Comparison of ENCODE assay signal across 19 cellular contexts in genomic region chr2:46923011-46923669, GRCh38. TPM values are rescaled to one million over a fixed set of nuclear protein-coding genes. Genes with fewer than 3 reads are reported as not detected.
DNase-seq lines count a peak whose midpoint lies in the region; ATAC-seq and TF ChIP-seq lines count a peak whose summit lies in the region.
"Had no signal": no experiment of that assay in that cellular context is flagged by ENCODE, and none has a peak within 500 bp of the region (broad histone marks: within the 10 kb centered on the region; RNA-seq: fewer than 3 reads in every experiment).

No MANE protein-coding gene starts in this region.

- no peak overlapping the region for H3K4me3 Mint-ChIP-seq in activated CD8-positive, alpha-beta T cell treated with anti-CD3 and anti-CD28 coated beads for 36 hours
- H3K4me3 Mint-ChIP-seq in activated CD8-positive, alpha-beta T cell treated with anti-CD3 and anti-CD28 coated beads, Interleukin-2, amount 10 ng/mL, durations not matched to agents 7 days and 5 days = no peak overlapping the region
- H3K4me3 Mint-ChIP-seq: CD4-positive, alpha-beta memory T cell; stimulated activated effector memory CD8-positive, alpha-beta T cell treated with anti-CD3 and anti-CD28 coated beads, Interleukin-12 subunit alpha, Interleukin-12 subunit beta, amount 100 ng/mL, for 72 hours had no signal

- H3K4me1 ChIP-seq in aorta (ENCODE audit: control insufficient read depth in 1 of 2, insufficient read depth in 2 of 2, low read length in 2 of 2) = peaks cover 0 to 4% of the 10 kb centered on the region in 2 donors
- H3K4me1 ChIP-seq: left lung had no signal

- H3K27ac Mint-ChIP-seq in activated CD8-positive, alpha-beta T cell treated with anti-CD3 and anti-CD28 coated beads for 36 hours = no peak overlapping the region
- no peak overlapping the region for H3K27ac Mint-ChIP-seq in activated CD8-positive, alpha-beta T cell treated with anti-CD3 and anti-CD28 coated beads, Interleukin-2, amount 10 ng/mL, durations not matched to agents 7 days and 5 days
- H3K27ac Mint-ChIP-seq: stimulated activated effector memory CD8-positive, alpha-beta T cell treated with anti-CD3 and anti-CD28 coated beads, Interleukin-12 subunit alpha, Interleukin-12 subunit beta, amount 100 ng/mL, for 72 hours had no signal

- H3K36me3 ChIP-seq in MG63 (peaks cover 4% of the 10 kb centered on the region; the same call in 1 of the 2 replicates), aorta (ENCODE audit: control insufficient read depth in 1 of 2, insufficient read depth in 2 of 2, low read length in 1 of 2) (no peaks in the 10 kb centered on the region)
- H3K36me3 ChIP-seq: left lung, transverse colon, WERI-Rb-1 had no signal

- peaks cover 15% of the 10 kb centered on the region for H3K36me3 Mint-ChIP-seq in activated CD8-positive, alpha-beta T cell treated with anti-CD3 and anti-CD28 coated beads for 36 hours (ENCODE audit: low read depth)
- H3K36me3 Mint-ChIP-seq in activated CD8-positive, alpha-beta T cell treated with anti-CD3 and anti-CD28 coated beads, Interleukin-2, amount 10 ng/mL, durations not matched to agents 7 days and 5 days (ENCODE audit: low read depth) = peaks cover 25% of the 10 kb centered on the region
- H3K36me3 Mint-ChIP-seq: stimulated activated effector memory CD8-positive, alpha-beta T cell treated with anti-CD3 and anti-CD28 coated beads, Interleukin-12 subunit alpha, Interleukin-12 subunit beta, amount 100 ng/mL, for 72 hours had no signal

- no peak for TF ChIP-seq CTCF in activated CD8-positive, alpha-beta T cell treated with anti-CD3 and anti-CD28 coated beads for 36 hours (IDR thresholded peaks at IDR 0.05)

- H3K27ac ChIP-seq in epithelial cell of prostate (peak overlapping the region; percentile 57), aorta (ENCODE audit: low read depth in 1 of 2, low read length in 2 of 2) (no peak overlapping the region)
- H3K27ac ChIP-seq: left lung, transverse colon, WERI-Rb-1 had no signal

- intact Hi-C loops in activated CD8-positive, alpha-beta T cell treated with anti-CD3 and anti-CD28 coated beads for 36 hours (cut with micrococcal nuclease) = no loop called here
- intact Hi-C loops in aorta (cut with DNase I) = no loop called here

- no peaks in the 10 kb centered on the region for H3K27me3 Mint-ChIP-seq in activated CD8-positive, alpha-beta T cell treated with anti-CD3 and anti-CD28 coated beads for 36 hours
- H3K27me3 Mint-ChIP-seq in activated CD8-positive, alpha-beta T cell treated with anti-CD3 and anti-CD28 coated beads, Interleukin-2, amount 10 ng/mL, durations not matched to agents 7 days and 5 days (ENCODE audit: low read depth) = no peaks in the 10 kb centered on the region
- H3K27me3 Mint-ChIP-seq: CD4-positive, alpha-beta memory T cell had no signal

- no peak for DNase-seq in activated CD8-positive, alpha-beta T cell treated with anti-CD3 and anti-CD28 coated beads for 36 hours
- no peak for DNase-seq in activated CD8-positive, alpha-beta T cell treated with anti-CD3 and anti-CD28 coated beads, Interleukin-2, amount 10 ng/mL, durations not matched to agents 7 days and 5 days
- DNase-seq in MG63 (peak; percentile 8), epithelial cell of prostate (ENCODE audit: low read depth, low spot score) (no peak), aorta (no peak), NCI-H1436 (lab: John Stamatoyannopoulos, UW) (no peak), NCI-H2196 (lab: John Stamatoyannopoulos, UW; ENCODE audit: unreplicated experiment) (no peak)
- no peak for DNase-seq in stimulated activated naive CD8-positive, alpha-beta T cell treated with anti-CD3 and anti-CD28 coated beads, Interleukin-15, Interleukin-2, amounts not matched to agents 100 U/mL and 50 U/mL, for 24 hours
- DNase-seq: ACHN; CD4-positive, alpha-beta memory T cell; GDM1; left lung; NCI-H1417; OCI-M1; posterior cingulate gyrus; transverse colon; WERI-Rb-1 had no signal

- H3K4me3 ChIP-seq in MG63 = no peak overlapping the region
- no peak overlapping the region for H3K4me3 ChIP-seq in aorta (ENCODE audit: low read length in 2 of 2)
- H3K4me3 ChIP-seq: left lung, smooth muscle cell, transverse colon had no signal

- CTCF ChIA-PET in activated CD8-positive, alpha-beta T cell treated with anti-CD3 and anti-CD28 coated beads for 36 hours (lab: Charles Lee) = interaction anchor here (1.2 to 3.2 kb wide), 4 partner anchors 8 to 400 kb away, joined by 3 to 21 read pairs (median 4); no protein-coding TSS in a partner anchor
- CTCF ChIA-PET in activated CD8-positive, alpha-beta T cell treated with anti-CD3 and anti-CD28 coated beads, Interleukin-2, amount 10 ng/mL, durations not matched to agents 7 days and 5 days (lab: Charles Lee) = interaction anchor here (1.9 to 3.5 kb wide), 4 partner anchors 8 to 16 kb away, joined by 6 to 16 read pairs (median 8); no protein-coding TSS in a partner anchor

- H3K4me1 Mint-ChIP-seq in activated CD8-positive, alpha-beta T cell treated with anti-CD3 and anti-CD28 coated beads for 36 hours (ENCODE audit: low read depth) = peaks cover 30% of the 10 kb centered on the region
- H3K4me1 Mint-ChIP-seq in activated CD8-positive, alpha-beta T cell treated with anti-CD3 and anti-CD28 coated beads, Interleukin-2, amount 10 ng/mL, durations not matched to agents 7 days and 5 days (ENCODE audit: low read depth) = peaks cover 31% of the 10 kb centered on the region

- 95 to 100% methylated on average over 1 of the region's 1 CpG for WGBS in aorta, 2 donors

- POLR2A ChIA-PET in activated CD8-positive, alpha-beta T cell treated with anti-CD3 and anti-CD28 coated beads for 36 hours (lab: Charles Lee) = interaction anchor here (1.4 to 1.6 kb wide), 2 partner anchors 13 to 61 kb away, joined by 3 to 6 read pairs; no protein-coding TSS in a partner anchor
- POLR2A ChIA-PET in activated CD8-positive, alpha-beta T cell treated with anti-CD3 and anti-CD28 coated beads, Interleukin-2, amount 10 ng/mL, durations not matched to agents 7 days and 5 days (lab: Charles Lee) = interaction anchor here (0.6 to 1.0 kb wide), 2 partner anchors 7 to 20 kb away, joined by 3 to 4 read pairs; no protein-coding TSS in a partner anchor

- H3K27me3 ChIP-seq in MG63 (no peaks in the 10 kb centered on the region), aorta (ENCODE audit: control insufficient read depth in 1 of 2, insufficient read depth in 2 of 2, low read length in 1 of 2) (no peaks in the 10 kb centered on the region)
- H3K27me3 ChIP-seq: left lung, transverse colon had no signal

- H3K9me3 Mint-ChIP-seq in activated CD8-positive, alpha-beta T cell treated with anti-CD3 and anti-CD28 coated beads for 36 hours = peaks cover 13% of the 10 kb centered on the region
- H3K9me3 Mint-ChIP-seq in activated CD8-positive, alpha-beta T cell treated with anti-CD3 and anti-CD28 coated beads, Interleukin-2, amount 10 ng/mL, durations not matched to agents 7 days and 5 days (ENCODE audit: insufficient read depth) = peaks cover 12% of the 10 kb centered on the region

- peak; percentile 34 for ATAC-seq in activated CD8-positive, alpha-beta T cell treated with anti-CD3 and anti-CD28 coated beads for 36 hours
- no peak for ATAC-seq in activated CD8-positive, alpha-beta T cell treated with anti-CD3 and anti-CD28 coated beads, Interleukin-2, amount 10 ng/mL, durations not matched to agents 7 days and 5 days
- ATAC-seq in stimulated activated naive CD8-positive, alpha-beta T cell treated with anti-CD3 and anti-CD28 coated beads, Interleukin-15, Interleukin-2, amounts not matched to agents 100 U/mL and 50 U/mL, for 24 hours = peak; percentile 56
- no peak for ATAC-seq in aorta (ENCODE audit: low FRiP score)
- ATAC-seq: left lung; stimulated activated effector memory CD8-positive, alpha-beta T cell treated with anti-CD3 and anti-CD28 coated beads, Interleukin-12 subunit alpha, Interleukin-12 subunit beta, amount 100 ng/mL, for 72 hours had no signal

- peaks cover 14% of the 10 kb centered on the region for H3K9me3 ChIP-seq in MG63
- no peaks in the 10 kb centered on the region for H3K9me3 ChIP-seq in aorta (ENCODE audit: control insufficient read depth, low read length)

RNA-seq across cellular contexts. Expression of gene MCFD2, which starts 7.5 kb away (rescaled TPM):
- total RNA-seq in activated CD8-positive, alpha-beta T cell treated with anti-CD3 and anti-CD28 coated beads for 36 hours = 10 to 100 TPM; 27.7 to 31.8 TPM
- total RNA-seq in activated CD8-positive, alpha-beta T cell treated with anti-CD3 and anti-CD28 coated beads, Interleukin-2, amount 10 ng/mL, durations not matched to agents 7 days and 5 days = 10 to 100 TPM; 41.7 to 44.3 TPM
- total RNA-seq in MG63 (2014; rRNA removed; shearing (Covaris generic); ENCODE audit: low replicate concordance) = 165 and 174 TPM in 2 replicates
- 100 to 1,000 TPM; 122 to 165 TPM for total RNA-seq in aorta
- polyA plus RNA-seq in aorta = 10 to 100 TPM; 50.1 to 53.3 TPM

RNA-seq across cellular contexts. Expression of gene TTC7A, which starts 17.9 kb away (rescaled TPM):
- 10 to 100 TPM; 51.6 to 54.7 TPM for total RNA-seq in activated CD8-positive, alpha-beta T cell treated with anti-CD3 and anti-CD28 coated beads for 36 hours
- total RNA-seq in activated CD8-positive, alpha-beta T cell treated with anti-CD3 and anti-CD28 coated beads, Interleukin-2, amount 10 ng/mL, durations not matched to agents 7 days and 5 days = 10 to 100 TPM; 59.3 to 61.0 TPM
- total RNA-seq in MG63 (2014; rRNA removed; shearing (Covaris generic); ENCODE audit: low replicate concordance) = 10.4 and 15.1 TPM in 2 replicates
- 10 to 100 TPM; 29.7 to 53.2 TPM for total RNA-seq in aorta
- polyA plus RNA-seq in aorta = 10 to 100 TPM; 12.0 to 24.3 TPM

Comparison
In these comparisons a context has a peak if more than half of its experiments do, and no peak if none do; other contexts are left out.
1. ATAC-seq: peak in activated CD8-positive, alpha-beta T cell treated with anti-CD3 and anti-CD28 coated beads for 36 hours (single experiment) and stimulated activated naive CD8-positive, alpha-beta T cell treated with anti-CD3 and anti-CD28 coated beads, Interleukin-15, Interleukin-2, amounts not matched to agents 100 U/mL and 50 U/mL, for 24 hours (single experiment); none in activated CD8-positive, alpha-beta T cell treated with anti-CD3 and anti-CD28 coated beads, Interleukin-2, amount 10 ng/mL, durations not matched to agents 7 days and 5 days (single experiment) and aorta (single experiment).